Comparison of ENCODE assay signal across 22 cellular contexts in genomic region chr14:23086565-23086964, GRCh38. TPM values are rescaled to one million over a fixed set of nuclear protein-coding genes. Genes with fewer than 3 reads are reported as not detected.
"Had no signal": no experiment of that assay in that cellular context is flagged by ENCODE, and none has a peak within 500 bp of the region (broad histone marks: within the 10 kb centered on the region; RNA-seq: fewer than 3 reads in every experiment).

No MANE protein-coding gene starts in this region.

- H3K4me3 ChIP-seq: gastrocnemius medialis, heart right ventricle, lower lobe of right lung, SK-N-MC, tibial nerve had no signal

- H3K27ac Mint-ChIP-seq: activated naive CD8-positive, alpha-beta T cell treated with anti-CD3 and anti-CD28 coated beads, Interleukin-2, amount 10 ng/mL, durations not matched to agents 7 days and 5 days had no signal

- H3K4me1 ChIP-seq: gastrocnemius medialis, tibial nerve had no signal

- DNase-seq: activated CD4-positive, alpha-beta T cell treated with anti-CD3 and anti-CD28 coated beads, Interleukin-2, amount 50 U/mL, for 4 hours; activated effector memory CD4-positive, alpha-beta T cell treated with anti-CD3 and anti-CD28 coated beads, Interleukin-2, amount 50 U/mL, for 16 hours; activated naive CD8-positive, alpha-beta T cell treated with anti-CD3 and anti-CD28 coated beads, Interleukin-2, amount 10 ng/mL, durations not matched to agents 7 days and 5 days; anterior cingulate cortex; brain microvascular endothelial cell; cortex of kidney; effector memory CD4-positive, alpha-beta T cell; gastrocnemius medialis; heart right ventricle; left cardiac atrium; lower lobe of right lung; naive thymus-derived CD8-positive, alpha-beta T cell; posterior cingulate gyrus; retina; substantia nigra; T-helper 9 cell had no signal

- H3K9me3 Mint-ChIP-seq: activated naive CD8-positive, alpha-beta T cell treated with anti-CD3 and anti-CD28 coated beads, Interleukin-2, amount 10 ng/mL, durations not matched to agents 7 days and 5 days; central memory CD8-positive, alpha-beta T cell; naive thymus-derived CD8-positive, alpha-beta T cell; stimulated activated effector memory CD8-positive, alpha-beta T cell treated with anti-CD3 and anti-CD28 coated beads, Interleukin-12 subunit alpha, Interleukin-12 subunit beta, amount 100 ng/mL, for 72 hours had no signal

- H3K9me3 ChIP-seq: gastrocnemius medialis, heart right ventricle, lower lobe of right lung, tibial nerve had no signal

- ATAC-seq: activated CD4-positive, CD25-positive, alpha-beta regulatory T cell treated with anti-CD3 and anti-CD28 coated beads, Interleukin-2, amount 50 U/mL, for 24 hours; gastrocnemius medialis; heart right ventricle; left cardiac atrium; lower lobe of right lung; naive thymus-derived CD8-positive, alpha-beta T cell; stimulated activated effector memory CD8-positive, alpha-beta T cell treated with anti-CD3 and anti-CD28 coated beads, Interleukin-12 subunit alpha, Interleukin-12 subunit beta, amount 100 ng/mL, for 72 hours had no signal

- H3K27me3 Mint-ChIP-seq: activated naive CD8-positive, alpha-beta T cell treated with anti-CD3 and anti-CD28 coated beads, Interleukin-2, amount 10 ng/mL, durations not matched to agents 7 days and 5 days; central memory CD8-positive, alpha-beta T cell; naive thymus-derived CD8-positive, alpha-beta T cell had no signal

- H3K36me3 Mint-ChIP-seq: stimulated activated effector memory CD8-positive, alpha-beta T cell treated with anti-CD3 and anti-CD28 coated beads, Interleukin-12 subunit alpha, Interleukin-12 subunit beta, amount 100 ng/mL, for 72 hours had no signal

- H3K27ac ChIP-seq: brain microvascular endothelial cell, gastrocnemius medialis, heart right ventricle, lower lobe of right lung, tibial nerve had no signal

- H3K4me3 Mint-ChIP-seq: activated naive CD8-positive, alpha-beta T cell treated with anti-CD3 and anti-CD28 coated beads, Interleukin-2, amount 10 ng/mL, durations not matched to agents 7 days and 5 days; central memory CD8-positive, alpha-beta T cell; naive thymus-derived CD8-positive, alpha-beta T cell had no signal

RNA-seq across cellular contexts. Expression of gene CIROP, which starts 18.2 kb away (rescaled TPM):
- total RNA-seq: activated naive CD8-positive, alpha-beta T cell treated with anti-CD3 and anti-CD28 coated beads, Interleukin-2, amount 10 ng/mL, durations not matched to agents 7 days and 5 days; gastrocnemius medialis; heart right ventricle; left cardiac atrium; lower lobe of right lung; mononuclear cell; naive thymus-derived CD8-positive, alpha-beta T cell; tibial nerve had no signal
- polyA plus RNA-seq: heart right ventricle; naive thymus-derived CD8-positive, alpha-beta T cell had no signal

RNA-seq across cellular contexts. Expression of gene CEBPE, which starts 32.5 kb away (rescaled TPM):
- total RNA-seq: gastrocnemius medialis, left cardiac atrium, tibial nerve had no signal
